16 cellular contexts compared by ENCODE assay signal in genomic region chr7:31788445-31788844, GRCh38.
A peak's percentile ranks its signal among the peaks of the same experiment; 100 is the strongest.
DNase-seq lines count a peak whose midpoint lies in the region; ATAC-seq lines count a peak whose summit lies in the region.
"Had no signal": no experiment of that assay in that cellular context is flagged by ENCODE, and none has a peak within 500 bp of the region (broad histone marks: within the 10 kb centered on the region; RNA-seq: fewer than 3 reads in every experiment).

No MANE protein-coding gene starts in this region.

- ATAC-seq in GM18861 (IDR thresholded peaks at IDR 0.05; ENCODE audit: unreplicated experiment) (peak; percentile 96), HG02970 (IDR thresholded peaks at IDR 0.05; ENCODE audit: low FRiP score, unreplicated experiment) (peak; percentile 60), GM19467 (IDR thresholded peaks at IDR 0.05; ENCODE audit: unreplicated experiment) (no peak)
- ATAC-seq: gastroesophageal sphincter had no signal

- no peak overlapping the region for H3K27ac ChIP-seq in caudate nucleus (ENCODE audit: low read depth, low read length)
- H3K27ac ChIP-seq: gastroesophageal sphincter, prostate gland, tibial artery, VCaP had no signal

- DNase-seq in SK-MEL-5 (ENCODE audit: low read depth, low spot score) (peak; percentile 51), medulla oblongata (ENCODE audit: extremely low spot score) (peak; percentile 9), caudate nucleus (lab: John Stamatoyannopoulos, UW) (no peak), activated gamma-delta T cell (lab: John Stamatoyannopoulos, UW) (no peak), activated T-cell treated with anti-CD3 and anti-CD28 coated beads for 4 hours (no peak)
- DNase-seq: activated CD8-positive, alpha-beta memory T cell treated with anti-CD3 and anti-CD28 coated beads for 24 hours; islet precursor cell; NCI-H1092; NCI-H345; tibial artery had no signal

- in situ Hi-C loops in SK-MEL-5 (cut with HindIII; ENCODE audit: low pct_unique_long_range_greater_than_20kb, low sequenced_read_pairs): no loop called here

Comparison
In these comparisons a context has a peak if more than half of its experiments do, and no peak if none do; other contexts are left out.
1. DNase-seq: peak in SK-MEL-5 (single experiment) and medulla oblongata (single experiment); none in caudate nucleus (0 of 61), activated gamma-delta T cell (single experiment) and activated T-cell treated with anti-CD3 and anti-CD28 coated beads for 4 hours (single experiment).